In genomic region chr15:62346168-62346567, GRCh38 we compare ENCODE assay signal across 37 cellular contexts. TPM values are rescaled to one million over a fixed set of nuclear protein-coding genes. Genes with fewer than 3 reads are reported as not detected.
DNase-seq lines count a peak whose midpoint lies in the region; ATAC-seq, FAIRE-seq and TF ChIP-seq lines count a peak whose summit lies in the region.
"Had no signal": no experiment of that assay in that cellular context is flagged by ENCODE, and none has a peak within 500 bp of the region (broad histone marks: within the 10 kb centered on the region; RNA-seq: fewer than 3 reads in every experiment).

No MANE protein-coding gene starts in this region.

- H3K27ac ChIP-seq in HEK293 (ENCODE audit: extremely low read depth, low read depth, low read length) (no peak overlapping the region), K562 (ENCODE audit: extremely low read depth, low read depth, low read length) (no peak overlapping the region), H1 (ENCODE audit: low read depth, low read length) (no peak overlapping the region), right atrium auricular region (no peak overlapping the region)
- H3K27ac ChIP-seq: 22Rv1; A549; BLaER1; BLaER1 treated with 17β-estradiol and CSF1 and Interleukin-3, amounts not matched to agents 10 nM and 100 nM; C4-2B had no signal

- no peak overlapping the region for H4K91ac ChIP-seq in H1 (replicated peaks; ENCODE audit: insufficient read length, low read length)

- FAIRE-seq in K562 (lab: Jason Lieb, UNC) (no peak), H1 (lab: Jason Lieb, UNC) (no peak)
- FAIRE-seq: A204.1, A549, D721Med had no signal

- 0% methylated on average over 1 of the region's 1 CpG for WGBS in K562 (ENCODE audit: insufficient coverage, low coverage, missing lambda C conversion rate)
- WGBS in H1 (ENCODE audit: extremely low coverage in 1 of 2, insufficient coverage in 1 of 2, insufficient read length in 1 of 2, insufficient replicate concordance in 2 of 2, low coverage in 1 of 2, low lambda C conversion rate in 2 of 2, missing lambda C conversion rate in 1 of 2), 2 experiments: 86% methylated on average over 1 of the region's 1 CpG; no CpG with 5 or more reads in 1 of the 2 experiments

- TF ChIP-seq RAD21 in K562 (CRISPR knock-in tag; conservative IDR thresholded peaks at IDR 0.05 in 1 of 2, IDR thresholded peaks at IDR 0.05 in 1 of 2) (no peak), H1 (IDR thresholded peaks at IDR 0.05 in 1 of 2, conservative IDR thresholded peaks at IDR 0.05 in 1 of 2; ENCODE audit: low read depth in 2 of 2, low read length in 2 of 2) (no peak)

- no peaks in the 10 kb centered on the region for H3K4me1 ChIP-seq in HEK293 (ENCODE audit: control insufficient read depth, insufficient read depth, low read length)
- no peaks in the 10 kb centered on the region for H3K4me1 ChIP-seq in K562 (replicated peaks in 1 of 2; ENCODE audit: control insufficient read depth in 2 of 2, insufficient read depth in 2 of 2, low read length in 2 of 2)
- H3K4me1 ChIP-seq in H1 (replicated peaks in 1 of 4; ENCODE audit: control insufficient read depth in 3 of 4, insufficient read depth in 4 of 4, low read length in 3 of 4): no peaks in the 10 kb centered on the region
- H3K4me1 ChIP-seq in right atrium auricular region: no peaks in the 10 kb centered on the region
- H3K4me1 ChIP-seq: A549, BE2C, Caco-2 had no signal

- H3K9ac ChIP-seq in K562 (ENCODE audit: insufficient read depth in 1 of 2, low read depth in 2 of 2, low read length in 2 of 2) (no peak overlapping the region), H1 (replicated peaks in 1 of 4; ENCODE audit: extremely low read depth in 1 of 4, low read depth in 3 of 4, low read length in 3 of 4) (no peak overlapping the region)
- H3K9ac ChIP-seq: BLaER1; BLaER1 treated with 17β-estradiol and CSF1 and Interleukin-3, amounts not matched to agents 10 nM and 100 nM had no signal

- no peak overlapping the region for H3K23ac ChIP-seq in H1 (ENCODE audit: insufficient read length)

- H3K18ac ChIP-seq in H1 (ENCODE audit: extremely low read depth, low read length): no peak overlapping the region

- H2BK20ac ChIP-seq in H1 (ENCODE audit: low read length): no peak overlapping the region

- H3K9me1 ChIP-seq in K562 (ENCODE audit: control insufficient read depth, insufficient read depth, low read length): no peaks in the 10 kb centered on the region

- no peak overlapping the region for H3K56ac ChIP-seq in H1 (replicated peaks; ENCODE audit: insufficient read length, low read depth, low read length)

- TF ChIP-seq CTCF in HEK293 (tag by site-specific recombination; IDR thresholded peaks at IDR 0.05) (no peak), WTC11 (IDR thresholded peaks at IDR 0.05) (no peak), K562 (IDR thresholded peaks at IDR 0.05 in 2 of 3, conservative IDR thresholded peaks at IDR 0.05 in 1 of 3; ENCODE audit: insufficient read depth in 2 of 3, low read depth in 1 of 3, low read length in 3 of 3) (no peak), H1 (IDR thresholded peaks at IDR 0.05; ENCODE audit: control extremely low read depth in 1 of 3, insufficient read depth in 1 of 3, low read depth in 1 of 3, low read length in 3 of 3) (no peak), right atrium auricular region (IDR thresholded peaks at IDR 0.05) (no peak)

- H3K4me3 ChIP-seq in HEK293 (ENCODE audit: low read depth, low read length) (no peak overlapping the region), K562 (no peak overlapping the region), H1 (ENCODE audit: extremely low read depth in 1 of 4, insufficient read depth in 2 of 4, low read depth in 3 of 4, low read length in 4 of 4) (no peak overlapping the region), right atrium auricular region (no peak overlapping the region)
- H3K4me3 ChIP-seq: A549; BLaER1; BLaER1 treated with 17β-estradiol and CSF1 and Interleukin-3, amounts not matched to agents 10 nM and 100 nM had no signal

- H4K20me1 ChIP-seq in K562 (replicated peaks; ENCODE audit: control insufficient read depth, insufficient read depth, low read length) (no peaks in the 10 kb centered on the region), H1 (replicated peaks in 1 of 2; ENCODE audit: control insufficient read depth in 1 of 2, insufficient read depth in 2 of 2, low read length in 2 of 2) (no peaks in the 10 kb centered on the region)
- H4K20me1 ChIP-seq: BLaER1; BLaER1 treated with 17β-estradiol and CSF1 and Interleukin-3, amounts not matched to agents 10 nM and 100 nM had no signal

- no peaks in the 10 kb centered on the region for H3K23me2 ChIP-seq in H1 (ENCODE audit: low read depth, low read length)

- H3K9me3 ChIP-seq in HEK293 (ENCODE audit: control insufficient read depth, insufficient read depth, low read depth, low read length): no peaks in the 10 kb centered on the region
- H3K9me3 ChIP-seq in K562 (replicated peaks; ENCODE audit: control insufficient read depth, insufficient read depth, low read depth, low read length): no peaks in the 10 kb centered on the region
- H3K9me3 ChIP-seq in H1 (ENCODE audit: insufficient read depth in 2 of 2, low read depth in 1 of 2, low read length in 1 of 2): peaks cover 0 to 3% of the 10 kb centered on the region in 2 experiments; a peak in 1 of 4 replicates
- no peaks in the 10 kb centered on the region for H3K9me3 ChIP-seq in right atrium auricular region
- H3K9me3 ChIP-seq: A549, BE2C, Caco-2 had no signal

- POLR2A ChIA-PET in HEK293 (lab: Yijun Ruan, JAX) (no interaction called here), WTC11 (lab: Charles Lee) (no interaction called here), K562 (lab: Yijun Ruan, JAX) (no interaction called here), H1 (lab: Charles Lee; ENCODE audit: partially characterized antibody) (no interaction called here)

- no peaks in the 10 kb centered on the region for H3K79me1 ChIP-seq in H1 (ENCODE audit: low read depth, low read length)

- H2BK120ac ChIP-seq in H1 (replicated peaks; ENCODE audit: low read depth, low read length): no peak overlapping the region

- H3K27me3 Mint-ChIP-seq in WTC11 (ENCODE audit: low read depth): no peaks in the 10 kb centered on the region
- H3K27me3 Mint-ChIP-seq in activated CD4-positive, alpha-beta T cell treated with anti-CD3 and anti-CD28 coated beads, Interleukin-2, amount 10 ng/mL, durations not matched to agents 24 days and 14 days: no peaks in the 10 kb centered on the region

- ATAC-seq in WTC11 (no peak), K562 (no peak), HG03135 (IDR thresholded peaks at IDR 0.05; ENCODE audit: unreplicated experiment) (no peak)
- ATAC-seq: A549; CD8-positive, alpha-beta T cell had no signal

- H2BK15ac ChIP-seq in H1 (ENCODE audit: low read length): no peak overlapping the region

- H2BK5ac ChIP-seq in H1 (ENCODE audit: low read depth, low read length): no peak overlapping the region

- no peaks in the 10 kb centered on the region for H3K36me3 Mint-ChIP-seq in WTC11
- no peaks in the 10 kb centered on the region for H3K36me3 Mint-ChIP-seq in activated CD4-positive, alpha-beta T cell treated with anti-CD3 and anti-CD28 coated beads, Interleukin-2, amount 10 ng/mL, durations not matched to agents 24 days and 14 days (ENCODE audit: low read depth)
- H3K36me3 Mint-ChIP-seq: CD14-positive monocyte; CD4-positive, alpha-beta memory T cell; CD4-positive, CD25-positive, alpha-beta regulatory T cell; CD8-positive, alpha-beta T cell had no signal

- H2AFZ ChIP-seq in K562 (ENCODE audit: low read depth, low read length) (no peak overlapping the region), H1 (ENCODE audit: low read length) (no peak overlapping the region)

- H3K27ac Mint-ChIP-seq in WTC11: no peak overlapping the region
- no peak overlapping the region for H3K27ac Mint-ChIP-seq in activated CD4-positive, alpha-beta T cell treated with anti-CD3 and anti-CD28 coated beads, Interleukin-2, amount 10 ng/mL, durations not matched to agents 24 days and 14 days
- H3K27ac Mint-ChIP-seq: B cell; CD4-positive, alpha-beta memory T cell; CD4-positive, alpha-beta T cell; CD4-positive, CD25-positive, alpha-beta regulatory T cell; CD8-positive, alpha-beta T cell had no signal

- TF ChIP-seq EP300 in K562 (IDR thresholded peaks at IDR 0.05; ENCODE audit: low read length): no peak
- no peak for TF ChIP-seq EP300 in H1 (IDR thresholded peaks at IDR 0.05; ENCODE audit: borderline replicate concordance in 1 of 2, low read depth in 2 of 2, low read length in 2 of 2)

- no TSS peak for BruUV-seq in K562 (replicated peaks; lab: Mats Ljungman, UMichigan)

- no peak for DNase-seq in WTC11 (ENCODE audit: low spot score)
- no peak for DNase-seq in K562 (ENCODE audit: extremely low read depth in 1 of 4, low spot score in 3 of 4)
- DNase-seq in H1 (ENCODE audit: low read depth in 1 of 2, low spot score in 2 of 2): no peak
- DNase-seq in activated CD4-positive, alpha-beta T cell treated with anti-CD3 and anti-CD28 coated beads, Interleukin-2, amount 10 ng/mL, durations not matched to agents 24 days and 14 days: no peak
- no peak for DNase-seq in occipital lobe (lab: John Stamatoyannopoulos, UW)
- DNase-seq in right atrium auricular region (ENCODE audit: low spot score): no peak
- DNase-seq: 8988T; ACHN; AML-193; BE2C; C1 segment of cervical spinal cord; Caco-2; Calu3; CD4-positive, alpha-beta memory T cell; CD4-positive, alpha-beta T cell; CD4-positive, CD25-positive, alpha-beta regulatory T cell; CD8-positive, alpha-beta memory T cell; CD8-positive, alpha-beta T cell; COR-L47; DMS 273 treated with DMSO at 0.1 percent for 48 hours; DMS153; DMS53; DMS79; DMS79 treated with DMSO at 0.1 percent for 48 hours; DND-41; EL had no signal

- no peak overlapping the region for H3K4me3 Mint-ChIP-seq in WTC11
- no peak overlapping the region for H3K4me3 Mint-ChIP-seq in activated CD4-positive, alpha-beta T cell treated with anti-CD3 and anti-CD28 coated beads, Interleukin-2, amount 10 ng/mL, durations not matched to agents 24 days and 14 days
- H3K4me3 Mint-ChIP-seq: B cell; CD14-positive monocyte; CD4-positive, alpha-beta memory T cell; CD4-positive, alpha-beta T cell; CD4-positive, CD25-positive, alpha-beta regulatory T cell; CD8-positive, alpha-beta memory T cell; CD8-positive, alpha-beta T cell had no signal

- no peak overlapping the region for H3K4ac ChIP-seq in H1 (replicated peaks; ENCODE audit: insufficient read length, low read depth, low read length)

- H3K9me3 Mint-ChIP-seq in WTC11: peaks cover 7% of the 10 kb centered on the region
- H3K9me3 Mint-ChIP-seq in activated CD4-positive, alpha-beta T cell treated with anti-CD3 and anti-CD28 coated beads, Interleukin-2, amount 10 ng/mL, durations not matched to agents 24 days and 14 days: peaks cover 3% of the 10 kb centered on the region
- H3K9me3 Mint-ChIP-seq: CD4-positive, alpha-beta T cell; CD8-positive, alpha-beta T cell had no signal

- H4K8ac ChIP-seq in H1 (ENCODE audit: extremely low read depth, insufficient read depth, low read length): no peak overlapping the region

- no peaks in the 10 kb centered on the region for H3K36me3 ChIP-seq in HEK293 (ENCODE audit: control insufficient read depth in 2 of 2, insufficient read depth in 1 of 2, low read length in 2 of 2)
- no peaks in the 10 kb centered on the region for H3K36me3 ChIP-seq in K562 (ENCODE audit: control insufficient read depth, insufficient read depth, low read length)
- H3K36me3 ChIP-seq in H1 (ENCODE audit: control insufficient read depth in 2 of 4, insufficient read depth in 4 of 4, low read length in 3 of 4): no peaks in the 10 kb centered on the region
- H3K36me3 ChIP-seq in right atrium auricular region: no peaks in the 10 kb centered on the region
- H3K36me3 ChIP-seq: BE2C; BLaER1; BLaER1 treated with 17β-estradiol and CSF1 and Interleukin-3, amounts not matched to agents 10 nM and 100 nM had no signal

- no peak overlapping the region for H2BK12ac ChIP-seq in H1 (ENCODE audit: low read depth, low read length)

- in situ Hi-C loops in K562 (cut with MboI): no loop called here

- TF ChIP-seq POLR2A in K562 (conservative IDR thresholded peaks at IDR 0.05): no peak
- no peak for TF ChIP-seq POLR2A in H1 (IDR thresholded peaks at IDR 0.05; ENCODE audit: control extremely low read depth in 1 of 2, low read depth in 2 of 2, low read length in 2 of 2)

- peaks cover 3% of the 10 kb centered on the region for H3K4me1 Mint-ChIP-seq in WTC11
- H3K4me1 Mint-ChIP-seq in activated CD4-positive, alpha-beta T cell treated with anti-CD3 and anti-CD28 coated beads, Interleukin-2, amount 10 ng/mL, durations not matched to agents 24 days and 14 days: peaks cover 6% of the 10 kb centered on the region

- intact Hi-C loops in K562 (cut with micrococcal nuclease): no loop called here
- intact Hi-C loops in activated CD4-positive, alpha-beta T cell treated with anti-CD3 and anti-CD28 coated beads, Interleukin-2, amount 10 ng/mL, durations not matched to agents 24 days and 14 days (cut with micrococcal nuclease): no loop called here

- no peak overlapping the region for H4K5ac ChIP-seq in H1 (ENCODE audit: insufficient read length, low read depth, low read length)

- CTCF ChIA-PET in HEK293 (lab: Yijun Ruan, JAX): interaction anchor here (0.7 to 1.0 kb wide), 2 partner anchors 12 to 467 kb away, joined by 3 to 5 read pairs; no protein-coding TSS in a partner anchor
- CTCF ChIA-PET in WTC11 (lab: Charles Lee): no interaction called here
- CTCF ChIA-PET in K562 (lab: Yijun Ruan, JAX; ENCODE audit: low intra/inter-chr PET ratio): no interaction called here
- CTCF ChIA-PET in H1 (lab: Charles Lee; ENCODE audit: partially characterized antibody): interaction anchor here (1.4 kb wide), 1 partner anchor 9 kb away, joined by 3 read pairs; no protein-coding TSS in a partner anchor

- no peaks in the 10 kb centered on the region for H3K79me2 ChIP-seq in K562 (ENCODE audit: control insufficient read depth, insufficient read depth, low read length)
- H3K79me2 ChIP-seq in H1 (ENCODE audit: control insufficient read depth in 1 of 2, insufficient read depth in 2 of 2, low read length in 2 of 2): no peaks in the 10 kb centered on the region

- H3K27me3 ChIP-seq in K562 (ENCODE audit: control insufficient read depth in 2 of 2, insufficient read depth in 2 of 2, low read length in 2 of 2) (peaks cover 20 to 38% of the 10 kb centered on the region in 2 experiments), H1 (replicated peaks in 1 of 4; ENCODE audit: control insufficient read depth in 3 of 4, extremely low read depth in 1 of 4, insufficient read depth in 3 of 4, low read length in 3 of 4) (no peaks in the 10 kb centered on the region), right atrium auricular region (no peaks in the 10 kb centered on the region)
- H3K27me3 ChIP-seq: BE2C; BLaER1; BLaER1 treated with 17β-estradiol and CSF1 and Interleukin-3, amounts not matched to agents 10 nM and 100 nM had no signal

- H3K14ac ChIP-seq in H1 (ENCODE audit: insufficient read length): no peak overlapping the region

- no peak overlapping the region for H3K4me2 ChIP-seq in K562 (ENCODE audit: insufficient read depth, low read length)
- H3K4me2 ChIP-seq in H1 (ENCODE audit: insufficient read depth in 1 of 2, low read depth in 2 of 2, low read length in 2 of 2): no peak overlapping the region
- H3K4me2 ChIP-seq: A549; BLaER1; BLaER1 treated with 17β-estradiol and CSF1 and Interleukin-3, amounts not matched to agents 10 nM and 100 nM had no signal

- no peak overlapping the region for H2AK5ac ChIP-seq in H1 (ENCODE audit: low read depth, low read length)

RNA-seq across cellular contexts. Expression of gene TLN2, which starts 44.2 kb away (rescaled TPM):
- total RNA-seq in WTC11 (2021) (25.0 to 30.5 TPM (median 25.9 TPM) in 3 replicates), K562 (2014; rRNA removed) (0.14 and 1.9 TPM in 2 replicates), K562 (2014; rRNA removed; fragmentation: Illumina TruSeq; extraction: Trizol) (0.22 and 0.45 TPM in 2 replicates), K562 (2015; rRNA removed; fragmentation: Illumina TruSeq; extraction: Trizol) (0.30 and 0.62 TPM in 2 replicates), K562 (2021) (0.44 and 0.58 TPM in 2 replicates), occipital lobe (36.7 TPM), right atrium auricular region (10 to 100 TPM; 19.6 to 31.0 TPM)
- total RNA-seq in K562 (2011; cell fraction: chromatin; rRNA removed; ENCODE audit: low replicate concordance): 1.00 and 2.6 TPM in 2 replicates
- total RNA-seq in K562 (2011; cell fraction: nucleolus; rRNA removed): 0.33 and 0.53 TPM in 2 replicates
- total RNA-seq in K562 (2011; cell fraction: nucleoplasm; rRNA removed): 0.53 and 1.1 TPM in 2 replicates
- polyA plus RNA-seq in K562 (2011; rRNA removed) (0.15 and 0.27 TPM in 2 replicates), K562 (2014; fragmentation: Illumina TruSeq; extraction: Trizol) (0.15 and 0.49 TPM in 2 replicates), K562 (2014; fragmentation: Nextera tagmentation; extraction: Ambion mirVana) (under 1 TPM; 0.03 to 0.10 TPM), K562 (2014; rRNA removed) (0.12 and 0.22 TPM in 2 replicates), H1 (2011; rRNA removed) (7.4 and 9.5 TPM in 2 replicates)
- 0.25 and 0.42 TPM in 2 replicates for polyA plus RNA-seq in K562 (2011; cell fraction: cytosol; rRNA removed)
- polyA plus RNA-seq in K562 (2011; cell fraction: nucleus; rRNA removed): 0.29 and 0.40 TPM in 2 replicates
- 0.69 and 1.3 TPM in 2 replicates for polyA plus RNA-seq in K562 (2012)
- polyA minus RNA-seq in K562 (2011; rRNA and poly(A)+ RNA removed): 0.60 and 0.84 TPM in 2 replicates
- 0.57 and 0.64 TPM in 2 replicates for polyA minus RNA-seq in K562 (2011; cell fraction: cytosol; rRNA and poly(A)+ RNA removed)
- 1.3 and 1.5 TPM in 2 replicates for polyA minus RNA-seq in K562 (2011; cell fraction: nucleus; rRNA and poly(A)+ RNA removed)
- total RNA-seq in H1 (2021; fragmentation: NEBNext Ultra II Directional; extraction: Animal tissue kit (Norgen Biotek cat#: 25700)): 24.2 and 24.7 TPM in 2 replicates
- polyA plus RNA-seq in H1 (2011; cell fraction: cytosol; rRNA removed): 7.5 TPM
- polyA plus RNA-seq in H1 (2011; cell fraction: nucleus; rRNA removed): 22.3 TPM
- polyA plus RNA-seq in H1 (2012, experiment 1 of 2): 10.3 to 13.4 TPM (median 11.9 TPM) in 4 replicates
- 2.6 TPM for polyA plus RNA-seq in H1 (2012, experiment 2 of 2)
- polyA plus RNA-seq in H1 (2013, experiment 1 of 2): 7.3 TPM
- 7.0 TPM for polyA plus RNA-seq in H1 (2013, experiment 2 of 2)
- 35.1 and 37.5 TPM in 2 replicates for polyA minus RNA-seq in H1 (2011; rRNA and poly(A)+ RNA removed)
- polyA minus RNA-seq in H1 (2011; cell fraction: cytosol; rRNA and poly(A)+ RNA removed): 17.6 TPM
- polyA minus RNA-seq in H1 (2011; cell fraction: nucleus; rRNA and poly(A)+ RNA removed): 36.5 TPM
- 0.40 and 0.61 TPM in 2 replicates for total RNA-seq in activated CD4-positive, alpha-beta T cell treated with anti-CD3 and anti-CD28 coated beads, Interleukin-2, amount 10 ng/mL, durations not matched to agents 24 days and 14 days

Comparison
In these comparisons a context has a peak if more than half of its experiments do, and no peak if none do; other contexts are left out.
1. CTCF ChIA-PET loops: an anchor here in HEK293 (0.7 to 1.0 kb wide) and H1 (1.4 kb wide); none called in WTC11 and K562.
2. Of the 44 proteins assayed by ChIP-seq in both K562 and HEK293: peak only in K562: none; only in HEK293: SETDB1; in both: none; in neither: 43.